ENCODE assay signal across 2 cellular contexts in the genomic region with DNA sequence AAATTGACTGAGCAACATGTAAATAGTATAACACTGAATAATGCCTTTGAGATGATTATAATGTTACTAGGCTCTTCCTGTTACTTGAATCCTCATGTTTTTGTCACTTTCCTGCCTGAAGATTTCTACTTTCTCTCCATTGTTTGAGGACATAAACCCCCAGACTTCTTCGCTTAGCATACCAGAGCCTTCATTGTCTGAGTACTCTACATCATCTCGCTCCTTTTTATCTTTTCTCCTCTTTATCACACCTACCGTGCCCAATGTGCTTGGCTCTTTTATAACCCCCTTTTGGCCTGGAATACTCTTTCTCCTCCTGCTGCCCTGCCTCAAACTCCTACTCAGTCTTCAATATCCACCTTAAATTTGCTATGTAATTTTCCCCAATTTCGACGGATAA.
TF ChIP-seq lines count a peak whose summit lies in the region.

No MANE protein-coding gene starts in this region.

TF ChIP-seq in HEK293, 187 proteins besides CTCF, POLR2A, EP300 and RAD21:
- TF ChIP-seq ZNF837 (tag by site-specific recombination; IDR thresholded peaks at IDR 0.05): no peak
- 0 out of 2 replicates have a peak, but pooled peaks have one; percentile 14 for TF ChIP-seq PRDM1 (tag by site-specific recombination; IDR thresholded peaks at IDR 0.05)
- peak; percentile 69 for TF ChIP-seq ZFP3 (tag by site-specific recombination; IDR thresholded peaks at IDR 0.05; ENCODE audit: low read depth)

TF ChIP-seq in HepG2, 621 proteins besides CTCF, POLR2A, EP300 and RAD21:
- TF ChIP-seq, protein P1, sequence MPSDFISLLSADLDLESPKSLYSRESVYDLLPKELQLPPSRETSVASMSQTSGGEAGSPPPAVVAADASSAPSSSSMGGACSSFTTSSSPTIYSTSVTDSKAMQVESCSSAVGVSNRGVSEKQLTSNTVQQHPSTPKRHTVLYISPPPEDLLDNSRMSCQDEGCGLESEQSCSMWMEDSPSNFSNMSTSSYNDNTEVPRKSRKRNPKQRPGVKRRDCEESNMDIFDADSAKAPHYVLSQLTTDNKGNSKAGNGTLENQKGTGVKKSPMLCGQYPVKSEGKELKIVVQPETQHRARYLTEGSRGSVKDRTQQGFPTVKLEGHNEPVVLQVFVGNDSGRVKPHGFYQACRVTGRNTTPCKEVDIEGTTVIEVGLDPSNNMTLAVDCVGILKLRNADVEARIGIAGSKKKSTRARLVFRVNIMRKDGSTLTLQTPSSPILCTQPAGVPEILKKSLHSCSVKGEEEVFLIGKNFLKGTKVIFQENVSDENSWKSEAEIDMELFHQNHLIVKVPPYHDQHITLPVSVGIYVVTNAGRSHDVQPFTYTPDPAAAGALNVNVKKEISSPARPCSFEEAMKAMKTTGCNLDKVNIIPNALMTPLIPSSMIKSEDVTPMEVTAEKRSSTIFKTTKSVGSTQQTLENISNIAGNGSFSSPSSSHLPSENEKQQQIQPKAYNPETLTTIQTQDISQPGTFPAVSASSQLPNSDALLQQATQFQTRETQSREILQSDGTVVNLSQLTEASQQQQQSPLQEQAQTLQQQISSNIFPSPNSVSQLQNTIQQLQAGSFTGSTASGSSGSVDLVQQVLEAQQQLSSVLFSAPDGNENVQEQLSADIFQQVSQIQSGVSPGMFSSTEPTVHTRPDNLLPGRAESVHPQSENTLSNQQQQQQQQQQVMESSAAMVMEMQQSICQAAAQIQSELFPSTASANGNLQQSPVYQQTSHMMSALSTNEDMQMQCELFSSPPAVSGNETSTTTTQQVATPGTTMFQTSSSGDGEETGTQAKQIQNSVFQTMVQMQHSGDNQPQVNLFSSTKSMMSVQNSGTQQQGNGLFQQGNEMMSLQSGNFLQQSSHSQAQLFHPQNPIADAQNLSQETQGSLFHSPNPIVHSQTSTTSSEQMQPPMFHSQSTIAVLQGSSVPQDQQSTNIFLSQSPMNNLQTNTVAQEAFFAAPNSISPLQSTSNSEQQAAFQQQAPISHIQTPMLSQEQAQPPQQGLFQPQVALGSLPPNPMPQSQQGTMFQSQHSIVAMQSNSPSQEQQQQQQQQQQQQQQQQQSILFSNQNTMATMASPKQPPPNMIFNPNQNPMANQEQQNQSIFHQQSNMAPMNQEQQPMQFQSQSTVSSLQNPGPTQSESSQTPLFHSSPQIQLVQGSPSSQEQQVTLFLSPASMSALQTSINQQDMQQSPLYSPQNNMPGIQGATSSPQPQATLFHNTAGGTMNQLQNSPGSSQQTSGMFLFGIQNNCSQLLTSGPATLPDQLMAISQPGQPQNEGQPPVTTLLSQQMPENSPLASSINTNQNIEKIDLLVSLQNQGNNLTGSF (CRISPR knock-in tag; IDR thresholded peaks at IDR 0.05): no peak
- TF ChIP-seq SALL1 (CRISPR knock-in tag; IDR thresholded peaks at IDR 0.05) (no peak), JDP2 (CRISPR knock-in tag; IDR thresholded peaks at IDR 0.05; ENCODE audit: borderline replicate concordance) (no peak), GZF1 (CRISPR knock-in tag; IDR thresholded peaks at IDR 0.05) (no peak)
- TF ChIP-seq, protein P2, sequence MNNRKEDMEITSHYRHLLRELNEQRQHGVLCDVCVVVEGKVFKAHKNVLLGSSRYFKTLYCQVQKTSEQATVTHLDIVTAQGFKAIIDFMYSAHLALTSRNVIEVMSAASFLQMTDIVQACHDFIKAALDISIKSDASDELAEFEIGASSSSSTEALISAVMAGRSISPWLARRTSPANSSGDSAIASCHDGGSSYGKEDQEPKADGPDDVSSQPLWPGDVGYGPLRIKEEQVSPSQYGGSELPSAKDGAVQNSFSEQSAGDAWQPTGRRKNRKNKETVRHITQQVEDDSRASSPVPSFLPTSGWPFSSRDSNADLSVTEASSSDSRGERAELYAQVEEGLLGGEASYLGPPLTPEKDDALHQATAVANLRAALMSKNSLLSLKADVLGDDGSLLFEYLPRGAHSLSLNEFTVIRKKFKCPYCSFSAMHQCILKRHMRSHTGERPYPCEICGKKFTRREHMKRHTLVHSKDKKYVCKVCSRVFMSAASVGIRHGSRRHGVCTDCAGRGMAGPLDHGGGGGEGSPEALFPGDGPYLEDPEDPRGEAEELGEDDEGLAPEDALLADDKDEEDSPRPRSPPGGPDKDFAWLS (CRISPR knock-in tag; IDR thresholded peaks at IDR 0.05; ENCODE audit: borderline replicate concordance): no peak
- TF ChIP-seq, protein P3, sequence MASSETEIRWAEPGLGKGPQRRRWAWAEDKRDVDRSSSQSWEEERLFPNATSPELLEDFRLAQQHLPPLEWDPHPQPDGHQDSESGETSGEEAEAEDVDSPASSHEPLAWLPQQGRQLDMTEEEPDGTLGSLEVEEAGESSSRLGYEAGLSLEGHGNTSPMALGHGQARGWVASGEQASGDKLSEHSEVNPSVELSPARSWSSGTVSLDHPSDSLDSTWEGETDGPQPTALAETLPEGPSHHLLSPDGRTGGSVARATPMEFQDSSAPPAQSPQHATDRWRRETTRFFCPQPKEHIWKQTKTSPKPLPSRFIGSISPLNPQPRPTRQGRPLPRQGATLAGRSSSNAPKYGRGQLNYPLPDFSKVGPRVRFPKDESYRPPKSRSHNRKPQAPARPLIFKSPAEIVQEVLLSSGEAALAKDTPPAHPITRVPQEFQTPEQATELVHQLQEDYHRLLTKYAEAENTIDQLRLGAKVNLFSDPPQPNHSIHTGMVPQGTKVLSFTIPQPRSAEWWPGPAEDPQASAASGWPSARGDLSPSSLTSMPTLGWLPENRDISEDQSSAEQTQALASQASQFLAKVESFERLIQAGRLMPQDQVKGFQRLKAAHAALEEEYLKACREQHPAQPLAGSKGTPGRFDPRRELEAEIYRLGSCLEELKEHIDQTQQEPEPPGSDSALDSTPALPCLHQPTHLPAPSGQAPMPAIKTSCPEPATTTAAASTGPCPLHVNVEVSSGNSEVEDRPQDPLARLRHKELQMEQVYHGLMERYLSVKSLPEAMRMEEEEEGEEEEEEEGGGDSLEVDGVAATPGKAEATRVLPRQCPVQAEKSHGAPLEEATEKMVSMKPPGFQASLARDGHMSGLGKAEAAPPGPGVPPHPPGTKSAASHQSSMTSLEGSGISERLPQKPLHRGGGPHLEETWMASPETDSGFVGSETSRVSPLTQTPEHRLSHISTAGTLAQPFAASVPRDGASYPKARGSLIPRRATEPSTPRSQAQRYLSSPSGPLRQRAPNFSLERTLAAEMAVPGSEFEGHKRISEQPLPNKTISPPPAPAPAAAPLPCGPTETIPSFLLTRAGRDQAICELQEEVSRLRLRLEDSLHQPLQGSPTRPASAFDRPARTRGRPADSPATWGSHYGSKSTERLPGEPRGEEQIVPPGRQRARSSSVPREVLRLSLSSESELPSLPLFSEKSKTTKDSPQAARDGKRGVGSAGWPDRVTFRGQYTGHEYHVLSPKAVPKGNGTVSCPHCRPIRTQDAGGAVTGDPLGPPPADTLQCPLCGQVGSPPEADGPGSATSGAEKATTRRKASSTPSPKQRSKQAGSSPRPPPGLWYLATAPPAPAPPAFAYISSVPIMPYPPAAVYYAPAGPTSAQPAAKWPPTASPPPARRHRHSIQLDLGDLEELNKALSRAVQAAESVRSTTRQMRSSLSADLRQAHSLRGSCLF (CRISPR knock-in tag; IDR thresholded peaks at IDR 0.05; ENCODE audit: borderline replicate concordance): no peak
